Comparison of ENCODE assay signal across 8 cellular contexts in the genomic region with DNA sequence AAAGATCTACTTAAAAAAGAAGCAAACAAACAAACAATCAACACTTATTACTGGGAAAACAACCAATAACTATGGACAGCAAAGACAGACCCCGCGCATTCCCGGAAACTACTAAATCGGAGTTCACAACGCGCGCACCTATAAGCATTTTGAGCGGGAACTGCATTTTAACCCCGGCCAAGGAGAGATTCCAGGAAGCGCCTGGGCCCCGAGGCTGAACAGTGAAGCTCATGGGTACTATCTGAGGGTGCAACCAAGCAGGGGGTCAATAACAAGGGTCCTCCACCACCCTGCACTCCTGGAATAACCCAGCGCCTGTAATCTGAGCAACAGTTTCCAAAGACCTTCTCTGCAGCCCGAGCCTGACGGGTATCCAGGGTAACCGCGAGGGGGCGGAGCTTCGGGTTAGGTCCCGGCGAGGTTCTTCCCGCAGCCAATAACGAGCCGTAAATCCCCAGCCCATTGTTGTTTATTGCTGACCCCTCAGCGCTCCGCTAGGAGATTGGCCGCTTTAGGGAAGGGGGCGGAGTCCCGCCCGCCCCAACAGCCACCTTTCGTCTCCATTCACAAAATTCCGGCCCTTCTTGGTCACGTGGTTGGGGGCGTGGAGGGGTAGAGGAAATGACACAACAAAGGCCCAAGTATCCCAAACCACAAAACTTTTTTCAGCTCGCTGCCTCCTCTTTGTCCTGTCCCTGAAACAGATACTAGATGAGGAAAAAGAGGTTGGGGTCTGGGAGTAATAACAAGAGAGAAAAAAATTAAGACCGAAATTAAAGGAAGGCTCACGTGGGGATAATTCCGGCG. TPM values are rescaled to one million over a fixed set of nuclear protein-coding genes. Genes with fewer than 3 reads are reported as not detected.
DNase-seq lines count a peak whose midpoint lies in the region; ATAC-seq and TF ChIP-seq lines count a peak whose summit lies in the region.

No MANE protein-coding gene starts in this region.

- H3K36me3 Mint-ChIP-seq in activated CD8-positive, alpha-beta T cell treated with anti-CD3 and anti-CD28 coated beads for 36 hours (ENCODE audit: low read depth): no peaks in the 10 kb centered on the region

- no peak overlapping the region for H3K4me3 Mint-ChIP-seq in activated CD8-positive, alpha-beta T cell treated with anti-CD3 and anti-CD28 coated beads for 36 hours

- H3K9me3 Mint-ChIP-seq in activated CD8-positive, alpha-beta T cell treated with anti-CD3 and anti-CD28 coated beads for 36 hours: no peaks in the 10 kb centered on the region

- CTCF ChIA-PET in activated CD8-positive, alpha-beta T cell treated with anti-CD3 and anti-CD28 coated beads for 36 hours (lab: Charles Lee): interaction anchor here (1.2 kb wide), 1 partner anchor 466 kb away, joined by 3 read pairs; no protein-coding TSS in a partner anchor

- intact Hi-C loops in activated CD8-positive, alpha-beta T cell treated with anti-CD3 and anti-CD28 coated beads for 36 hours (cut with micrococcal nuclease): no loop called here

- no peaks in the 10 kb centered on the region for H3K27me3 ChIP-seq in endocrine pancreas (ENCODE audit: control insufficient read depth, insufficient read depth, low read length)
- no peaks in the 10 kb centered on the region for H3K27me3 ChIP-seq in lung (ENCODE audit: control insufficient read depth, insufficient read depth)

- no peaks in the 10 kb centered on the region for H3K4me1 Mint-ChIP-seq in activated CD8-positive, alpha-beta T cell treated with anti-CD3 and anti-CD28 coated beads for 36 hours (ENCODE audit: low read depth)

- no peak overlapping the region for H3K27ac Mint-ChIP-seq in activated CD8-positive, alpha-beta T cell treated with anti-CD3 and anti-CD28 coated beads for 36 hours

- DNase-seq in AG08396 (ENCODE audit: low spot score): peak; percentile 92
- peak; percentile 99 for DNase-seq in NCI-H748 (lab: John Stamatoyannopoulos, UW; ENCODE audit: unreplicated experiment)
- DNase-seq in activated CD8-positive, alpha-beta T cell treated with anti-CD3 and anti-CD28 coated beads for 36 hours: peak; percentile 72
- peak; percentile 95 for DNase-seq in lung (ENCODE audit: low spot score)
- DNase-seq in stimulated activated CD4-positive, alpha-beta T cell treated with anti-CD3 and anti-CD28 coated beads, Interleukin-4, amount 100 ng/mL, for 48 hours (ENCODE audit: low read depth in 2 of 2): peak; percentile 43 to 67

- POLR2A ChIA-PET in activated CD8-positive, alpha-beta T cell treated with anti-CD3 and anti-CD28 coated beads for 36 hours (lab: Charles Lee): no interaction called here

- TF ChIP-seq CTCF in activated CD8-positive, alpha-beta T cell treated with anti-CD3 and anti-CD28 coated beads for 36 hours (IDR thresholded peaks at IDR 0.05): no peak
- TF ChIP-seq CTCF in lung (IDR thresholded peaks at IDR 0.05; ENCODE audit: control extremely low read depth, extremely low read depth): no peak

- ATAC-seq in GM19023 (IDR thresholded peaks at IDR 0.05; ENCODE audit: unreplicated experiment): peak; percentile 75
- peak; percentile 78 for ATAC-seq in HG03457 (IDR thresholded peaks at IDR 0.05; ENCODE audit: unreplicated experiment)
- ATAC-seq in activated CD8-positive, alpha-beta T cell treated with anti-CD3 and anti-CD28 coated beads for 36 hours: peak; percentile 87
- ATAC-seq in lung (ENCODE audit: insufficient read depth, low FRiP score): peak; percentile 91

- H3K9ac ChIP-seq in endocrine pancreas (ENCODE audit: control insufficient read depth, insufficient read depth, low read length): peak overlapping the region; percentile 97

- WGBS in lung, 2 donors: 0 to 1% methylated on average over 38 of the region's 38 CpGs

- peaks cover 11% of the 10 kb centered on the region for H3K4me1 ChIP-seq in endocrine pancreas (ENCODE audit: control insufficient read depth, insufficient read depth, low read length)
- H3K4me1 ChIP-seq in lung (ENCODE audit: control insufficient read depth in 2 of 2, insufficient read depth in 2 of 2, low read length in 2 of 2): peaks cover 0 to 2% of the 10 kb centered on the region in 2 donors

- no peaks in the 10 kb centered on the region for H3K36me3 ChIP-seq in endocrine pancreas (ENCODE audit: control insufficient read depth, insufficient read depth, low read length)
- no peaks in the 10 kb centered on the region for H3K36me3 ChIP-seq in lung (ENCODE audit: control insufficient read depth in 2 of 2, insufficient read depth in 2 of 2, low read length in 2 of 2)

- peak overlapping the region; percentile 85 to 97 for H3K27ac ChIP-seq in lung (ENCODE audit: low read depth in 1 of 2, low read length in 1 of 2)

- H3K27me3 Mint-ChIP-seq in activated CD8-positive, alpha-beta T cell treated with anti-CD3 and anti-CD28 coated beads for 36 hours: peaks cover 2% of the 10 kb centered on the region

- H3K4me3 ChIP-seq in endocrine pancreas (ENCODE audit: control insufficient read depth, insufficient read depth, low read length) (peak overlapping the region; percentile 97), lung (peak overlapping the region; percentile 50)

- no peaks in the 10 kb centered on the region for H3K9me3 ChIP-seq in endocrine pancreas (ENCODE audit: control insufficient read depth, low read length)
- H3K9me3 ChIP-seq in lung (ENCODE audit: control insufficient read depth in 2 of 2, insufficient read depth in 1 of 2, low read length in 1 of 2): no peaks in the 10 kb centered on the region

RNA-seq across cellular contexts. Expression of a gene that starts 1.7 kb away (rescaled TPM):
- under 1 TPM; 0.18 to 0.56 TPM for total RNA-seq in activated CD8-positive, alpha-beta T cell treated with anti-CD3 and anti-CD28 coated beads for 36 hours
- total RNA-seq in lung: 10 to 100 TPM; 62.8 to 85.3 TPM
- 10 to 100 TPM; 12.7 to 27.4 TPM for polyA plus RNA-seq in lung

Comparison
In these comparisons a context has a peak if more than half of its experiments do, and no peak if none do; other contexts are left out.
1. Peak in every context shown above with its lines: DNase-seq, ATAC-seq, H3K4me3 ChIP-seq and H3K27ac ChIP-seq.
2. RNA of a gene that starts 1.7 kb away (total RNA-seq): 62.8 to 85.3 TPM in lung; 0.18 to 0.56 TPM in activated CD8-positive, alpha-beta T cell treated with anti-CD3 and anti-CD28 coated beads for 36 hours; every median in the first group is over 10 times any median in the second.